23 cellular contexts compared by ENCODE assay signal in genomic region chr4:164509951-164510350, GRCh38.
DNase-seq lines count a peak whose midpoint lies in the region; ATAC-seq, FAIRE-seq and TF ChIP-seq lines count a peak whose summit lies in the region.
"Had no signal": no experiment of that assay in that cellular context is flagged by ENCODE, and none has a peak within 500 bp of the region (broad histone marks: within the 10 kb centered on the region; RNA-seq: fewer than 3 reads in every experiment).

No MANE protein-coding gene starts in this region.

- H3K4me3 ChIP-seq in HepG2 (replicated peaks in 1 of 3; ENCODE audit: insufficient read depth in 1 of 3, low read depth in 2 of 3, low read length in 3 of 3), result no peak overlapping the region
- H3K4me3 ChIP-seq in right lobe of liver, result no peak overlapping the region
- no peak overlapping the region for H3K4me3 ChIP-seq in PC-9
- no peak overlapping the region for H3K4me3 ChIP-seq in prostate gland
- H3K4me3 ChIP-seq: A549; BLaER1 treated with 17β-estradiol and CSF1 and Interleukin-3, amounts not matched to agents 10 nM and 100 nM; GM23248; SK-N-MC; stomach; transverse colon had no signal

- H3K36me3 ChIP-seq in HepG2 (replicated peaks in 1 of 2; ENCODE audit: control insufficient read depth in 1 of 2, insufficient read depth in 2 of 2, low read length in 2 of 2) (no peaks in the 10 kb centered on the region), right lobe of liver (no peaks in the 10 kb centered on the region), PC-9 (ENCODE audit: low read depth) (no peaks in the 10 kb centered on the region), prostate gland (no peaks in the 10 kb centered on the region)
- H3K36me3 ChIP-seq: BLaER1 treated with 17β-estradiol and CSF1 and Interleukin-3, amounts not matched to agents 10 nM and 100 nM; stomach; transverse colon had no signal

- H3K9me3 ChIP-seq in HepG2 (ENCODE audit: low read length) (no peaks in the 10 kb centered on the region), right lobe of liver (no peaks in the 10 kb centered on the region), PC-9 (ENCODE audit: insufficient read depth, low read depth) (no peaks in the 10 kb centered on the region; the same call in 1 of the 2 replicates), prostate gland (no peaks in the 10 kb centered on the region)
- H3K9me3 ChIP-seq: A549; BLaER1 treated with 17β-estradiol and CSF1 and Interleukin-3, amounts not matched to agents 10 nM and 100 nM; stomach; transverse colon had no signal

- no peaks in the 10 kb centered on the region for H3F3A ChIP-seq in PC-9 (ENCODE audit: insufficient read depth, low read depth)

- TF ChIP-seq EP300 in HepG2 (IDR thresholded peaks at IDR 0.05; ENCODE audit: low read depth in 2 of 2, low read length in 2 of 2) (no peak), HepG2 (CRISPR knock-in tag; IDR thresholded peaks at IDR 0.05; ENCODE audit: borderline replicate concordance) (no peak)

- no peak for FAIRE-seq in HepG2 (lab: Jason Lieb, UNC)
- FAIRE-seq: A549, colon, RCC 7860 had no signal

- no peak for TF ChIP-seq RAD21 in HepG2 (CRISPR knock-in tag; IDR thresholded peaks at IDR 0.05)

- DNase-seq in HepG2 (ENCODE audit: low spot score) (no peak), right lobe of liver (no peak), PC-9 (no peak), epithelial cell of prostate (ENCODE audit: low read depth, low spot score) (no peak), DMS79 (lab: John Stamatoyannopoulos, UW) (no peak), T-helper 2 cell (no peak), prostate gland (ENCODE audit: low spot score) (no peak)
- DNase-seq in stimulated activated CD4-positive, alpha-beta T cell treated with anti-CD3 and anti-CD28 coated beads, Interleukin-4, amount 100 ng/mL, for 24 hours, result no peak
- DNase-seq: activated CD4-positive, alpha-beta memory T cell treated with anti-CD3 and anti-CD28 coated beads for 36 hours; effector memory CD8-positive, alpha-beta T cell; GM23248; naive B cell; NCI-H2171 treated with DMSO at 0.1 percent for 48 hours; NCI-H748 treated with DMSO at 0.1 percent for 48 hours; stimulated activated CD4-positive, alpha-beta T cell treated with anti-CD3 and anti-CD28 coated beads, Interleukin-4, amount 100 ng/mL, for 4 hours; stomach; transverse colon had no signal

- POLR2A ChIA-PET in HepG2 (lab: Yijun Ruan, JAX) (no interaction called here), PC-9 (lab: Charles Lee; ENCODE audit: unreplicated experiment) (interaction anchor here (0.5 to 0.7 kb wide), 2 partner anchors 954 to 1823 kb away, joined by 4 to 5 read pairs; no protein-coding TSS in a partner anchor)

- H3K9me2 ChIP-seq in PC-9 (ENCODE audit: insufficient read depth), result no peaks in the 10 kb centered on the region

- H3K9ac ChIP-seq in HepG2 (ENCODE audit: insufficient read depth, low read depth, low read length), result no peak overlapping the region
- H3K9ac ChIP-seq: BLaER1 treated with 17β-estradiol and CSF1 and Interleukin-3, amounts not matched to agents 10 nM and 100 nM; GM23248 had no signal

- H3K4me1 ChIP-seq in HepG2 (ENCODE audit: insufficient read depth, low read length), result no peaks in the 10 kb centered on the region
- no peaks in the 10 kb centered on the region for H3K4me1 ChIP-seq in right lobe of liver
- 0 out of 2 replicates have a peak, but pooled peaks cover 11% of the 10 kb centered on the region for H3K4me1 ChIP-seq in PC-9 (replicated peaks; ENCODE audit: insufficient read depth)
- H3K4me1 ChIP-seq in prostate gland (replicated peaks), result no peaks in the 10 kb centered on the region
- H3K4me1 ChIP-seq: A549, stomach, transverse colon had no signal

- in situ Hi-C loops in HepG2 (cut with HindIII; ENCODE audit: extremely low pct_ligation_motif_present, low pct_unique_long_range_greater_than_20kb), result no loop called here

- no peak overlapping the region for H3K4me2 ChIP-seq in HepG2 (ENCODE audit: low read depth, low read length)
- H3K4me2 ChIP-seq in PC-9, result peak overlapping the region; percentile 7; the same call in 1 of the 2 replicates
- H3K4me2 ChIP-seq: A549 had no signal

- CTCF ChIA-PET in HepG2 (lab: Yijun Ruan, JAX; ENCODE audit: low intra/inter-chr PET ratio, low total read pairs) (no interaction called here), PC-9 (lab: Charles Lee) (no interaction called here)

- BruUV-seq in HepG2 (replicated peaks; lab: Mats Ljungman, UMichigan) (no TSS peak), PC-9 (replicated peaks; lab: Mats Ljungman, UMichigan) (no TSS peak)

- H3K27me3 ChIP-seq in HepG2 (ENCODE audit: control insufficient read depth in 1 of 2, insufficient read depth in 2 of 2, low read length in 2 of 2), result no peaks in the 10 kb centered on the region
- no peaks in the 10 kb centered on the region for H3K27me3 ChIP-seq in right lobe of liver
- H3K27me3 ChIP-seq in PC-9 (ENCODE audit: insufficient read depth, low read depth), result no peaks in the 10 kb centered on the region
- no peaks in the 10 kb centered on the region for H3K27me3 ChIP-seq in prostate gland (replicated peaks; ENCODE audit: insufficient read depth)
- H3K27me3 ChIP-seq: BLaER1 treated with 17β-estradiol and CSF1 and Interleukin-3, amounts not matched to agents 10 nM and 100 nM; stomach; transverse colon had no signal

- no peak overlapping the region for H2AFZ ChIP-seq in HepG2 (ENCODE audit: low read length)
- no peak overlapping the region for H2AFZ ChIP-seq in PC-9
- H2AFZ ChIP-seq: GM23248 had no signal

- H4K20me1 ChIP-seq in HepG2 (ENCODE audit: insufficient read depth, low read length) (no peaks in the 10 kb centered on the region), PC-9 (ENCODE audit: insufficient read depth) (no peaks in the 10 kb centered on the region)
- H4K20me1 ChIP-seq: BLaER1 treated with 17β-estradiol and CSF1 and Interleukin-3, amounts not matched to agents 10 nM and 100 nM had no signal

- no peak for ATAC-seq in HepG2
- no peak for ATAC-seq in right lobe of liver
- ATAC-seq: A549; effector memory CD8-positive, alpha-beta T cell; WTC11 had no signal

- 4% methylated on average over 3 of the region's 3 CpGs for WGBS in HepG2 (ENCODE audit: low lambda C conversion rate)
- 31% methylated on average over 3 of the region's 3 CpGs for WGBS in right lobe of liver (ENCODE audit: insufficient coverage, low coverage, low lambda C conversion rate, missing lambda C conversion rate)
- 47% methylated on average over 3 of the region's 3 CpGs for WGBS in prostate gland

- H3K27ac ChIP-seq in HepG2 (ENCODE audit: extremely low read length, insufficient read depth, low read length) (no peak overlapping the region), right lobe of liver (no peak overlapping the region), PC-9 (no peak overlapping the region), epithelial cell of prostate (peak overlapping the region; percentile 43), prostate gland (no peak overlapping the region)
- H3K27ac ChIP-seq: A549; BLaER1 treated with 17β-estradiol and CSF1 and Interleukin-3, amounts not matched to agents 10 nM and 100 nM; GM23248; SK-N-MC; stomach; transverse colon had no signal

- no peaks in the 10 kb centered on the region for H3K79me2 ChIP-seq in HepG2 (ENCODE audit: insufficient read depth, low read length)
- H3K79me2 ChIP-seq in PC-9 (ENCODE audit: low read depth), result no peaks in the 10 kb centered on the region

- intact Hi-C loops in HepG2 (cut with micrococcal nuclease; ENCODE audit: unreplicated experiment) (no loop called here), right lobe of liver (cut with DNase I) (no loop called here), PC-9 (cut with micrococcal nuclease; ENCODE audit: unreplicated experiment) (no loop called here), prostate gland (cut with DNase I) (no loop called here)

- TF ChIP-seq CTCF in HepG2 (CRISPR knock-in tag; IDR thresholded peaks at IDR 0.05) (no peak), right lobe of liver (IDR thresholded peaks at IDR 0.05) (no peak), PC-9 (conservative IDR thresholded peaks at IDR 0.05) (no peak), prostate gland (IDR thresholded peaks at IDR 0.05) (no peak)

- TF ChIP-seq POLR2A in HepG2 (IDR thresholded peaks at IDR 0.05; ENCODE audit: insufficient read depth in 1 of 2, low read depth in 2 of 2, low read length in 2 of 2), result no peak
- TF ChIP-seq POLR2A in right lobe of liver (IDR thresholded peaks at IDR 0.05), result no peak
- no peak for TF ChIP-seq POLR2A in prostate gland (IDR thresholded peaks at IDR 0.05)

TF ChIP-seq in HepG2, 621 proteins besides CTCF, POLR2A, EP300 and RAD21:
- peak; percentile 8; the same call in 1 of the 2 replicates for TF ChIP-seq CEBPB (IDR thresholded peaks at IDR 0.05; ENCODE audit: borderline replicate concordance, low read depth, low read length)
- TF ChIP-seq, protein P1, sequence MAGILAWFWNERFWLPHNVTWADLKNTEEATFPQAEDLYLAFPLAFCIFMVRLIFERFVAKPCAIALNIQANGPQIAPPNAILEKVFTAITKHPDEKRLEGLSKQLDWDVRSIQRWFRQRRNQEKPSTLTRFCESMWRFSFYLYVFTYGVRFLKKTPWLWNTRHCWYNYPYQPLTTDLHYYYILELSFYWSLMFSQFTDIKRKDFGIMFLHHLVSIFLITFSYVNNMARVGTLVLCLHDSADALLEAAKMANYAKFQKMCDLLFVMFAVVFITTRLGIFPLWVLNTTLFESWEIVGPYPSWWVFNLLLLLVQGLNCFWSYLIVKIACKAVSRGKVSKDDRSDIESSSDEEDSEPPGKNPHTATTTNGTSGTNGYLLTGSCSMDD (CRISPR knock-in tag; IDR thresholded peaks at IDR 0.05), result no peak
